8 cellular contexts compared by ENCODE assay signal in the genomic region with DNA sequence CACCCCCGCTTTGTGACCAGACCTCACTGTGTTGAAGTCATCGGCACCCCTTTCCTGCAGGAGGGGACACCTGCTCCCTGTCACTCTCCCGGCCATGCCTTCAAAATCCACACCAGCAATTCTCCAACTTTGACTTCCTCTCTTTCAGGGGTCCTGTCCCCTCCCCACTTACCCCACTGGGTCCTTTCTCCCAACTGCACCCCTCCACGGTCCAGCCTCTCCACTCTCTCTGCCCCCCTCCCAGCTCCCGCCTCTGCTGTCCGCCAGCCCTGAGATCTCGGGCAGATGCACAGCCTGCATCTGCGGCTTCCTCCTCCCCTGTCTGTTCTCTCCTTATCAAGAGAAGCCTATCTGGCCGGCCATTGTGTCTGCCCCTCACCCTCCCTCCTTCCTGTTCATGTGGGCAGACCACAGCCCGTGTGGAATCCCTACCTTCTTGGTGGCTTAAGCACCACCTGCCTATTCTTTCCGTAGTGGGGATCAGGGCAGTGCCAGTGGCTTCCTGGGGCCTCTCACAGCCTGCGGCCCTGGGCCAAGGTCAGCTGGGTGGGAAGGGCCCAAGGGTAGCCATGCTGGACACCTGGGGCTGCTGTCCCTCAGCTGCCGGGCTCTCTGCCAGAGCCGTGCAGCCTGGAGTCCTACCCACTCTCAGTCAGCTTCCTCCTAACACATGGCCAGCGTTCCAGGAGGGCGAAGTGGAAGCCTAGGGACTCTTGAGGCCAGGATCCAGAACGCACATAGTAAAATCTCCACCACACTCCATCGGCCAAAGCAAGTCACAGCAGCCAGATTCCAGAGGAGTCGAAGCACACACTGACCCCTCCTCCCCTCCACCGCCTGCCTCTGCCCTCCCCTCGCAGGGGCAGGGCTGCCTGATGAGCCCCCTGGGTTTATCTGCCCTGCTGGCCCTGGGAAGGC. TPM values are rescaled to one million over a fixed set of nuclear protein-coding genes. Genes with fewer than 3 reads are reported as not detected.
A peak's percentile ranks its signal among the peaks of the same experiment; 100 is the strongest.
DNase-seq lines count a peak whose midpoint lies in the region; ATAC-seq, FAIRE-seq and TF ChIP-seq lines count a peak whose summit lies in the region.

No MANE protein-coding gene starts in this region.

- H3K27ac ChIP-seq in psoas muscle: peak overlapping the region; percentile 64

- 6 to 8% (median 7%) methylated on average over 21 of the region's 21 CpGs for WGBS in psoas muscle, 3 donors

- TF ChIP-seq CTCF in GM13977 (IDR thresholded peaks at IDR 0.05; ENCODE audit: extremely low read depth, insufficient read depth, missing control alignments) (no peak), fibroblast of villous mesenchyme (IDR thresholded peaks at IDR 0.05; ENCODE audit: insufficient read depth, low read depth, low read length) (no peak), psoas muscle (IDR thresholded peaks at IDR 0.05) (no peak)

- H3K27me3 ChIP-seq in psoas muscle (ENCODE audit: insufficient read depth in 3 of 3, low read length in 2 of 3): peaks cover 0 to 3% (median 0%) of the 10 kb centered on the region in 3 donors

- TF ChIP-seq POLR2A in H54 (IDR thresholded peaks at IDR 0.05; ENCODE audit: low read depth, low read length): no peak

- DNase-seq in GM13977 (ENCODE audit: low spot score): peak; percentile 65
- peak; percentile 56 for DNase-seq in RCC 7860 (ENCODE audit: low spot score)
- peak; percentile 60 for DNase-seq in fibroblast of villous mesenchyme (ENCODE audit: low read depth)
- DNase-seq in psoas muscle: peak; percentile 48 to 67
- no peak for DNase-seq in H54 (ENCODE audit: insufficient read length, low spot score)
- DNase-seq in iPS-NIHi7 (ENCODE audit: extremely low spot score): no peak
- no peak for DNase-seq in activated CD4-positive, alpha-beta T cell treated with anti-CD3 and anti-CD28 coated beads for 48 hours

- H3K4me3 ChIP-seq in fibroblast of villous mesenchyme (ENCODE audit: low read depth, low read length) (no peak overlapping the region), psoas muscle (peak overlapping the region; percentile 37)

- H3K9me3 ChIP-seq in psoas muscle: no peaks in the 10 kb centered on the region

- peaks cover 11% of the 10 kb centered on the region for H3K4me1 ChIP-seq in psoas muscle

- peak; percentile 58 to 75 (median 66) for ATAC-seq in psoas muscle
- no peak for ATAC-seq in GM21390 (IDR thresholded peaks at IDR 0.05; ENCODE audit: unreplicated experiment)

- in situ Hi-C loops in GM13977 (cut with MboI; ENCODE audit: low pct_unique_long_range_greater_than_20kb, low sequenced_read_pairs, unreplicated experiment): no loop called here

- H3K36me3 ChIP-seq in psoas muscle (ENCODE audit: insufficient read depth in 1 of 2, low read depth in 1 of 2): no peaks in the 10 kb centered on the region

- FAIRE-seq in RCC 7860 (lab: Jason Lieb, UNC): peak; percentile 40
- FAIRE-seq in H54 (lab: Jason Lieb, UNC): no peak

- intact Hi-C loops in psoas muscle (cut with DNase I): no loop called here

RNA-seq across cellular contexts. Expression of a gene that starts 5.1 kb away (rescaled TPM):
- total RNA-seq in fibroblast of villous mesenchyme: 2.2 and 8.1 TPM in 2 replicates
- total RNA-seq in psoas muscle: 10 to 100 TPM in 3 of 4 donors, 1 to 10 TPM in 1; 7.2 to 21.8 (median 12.6) TPM
- polyA plus RNA-seq in psoas muscle: 10 to 100 TPM in 1 of 3 donors, 1 to 10 TPM in 2; 2.3 to 20.2 (median 5.4) TPM

RNA-seq across cellular contexts. Expression of a gene that starts 8.3 kb away (rescaled TPM):
- 132 and 137 TPM in 2 replicates for total RNA-seq in fibroblast of villous mesenchyme
- 10 to 100 TPM in 1 of 4 donors, 1 to 10 TPM in 3; 2.9 to 12.4 (median 8.1) TPM for total RNA-seq in psoas muscle
- 10 to 100 TPM; 13.3 to 22.1 (median 17.1) TPM for polyA plus RNA-seq in psoas muscle

RNA-seq across cellular contexts. Expression of a gene that starts 14.9 kb away (rescaled TPM):
- total RNA-seq in fibroblast of villous mesenchyme (77.0 and 95.9 TPM in 2 replicates), psoas muscle (1 to 10 TPM; 3.4 to 5.4 (median 4.6) TPM)
- polyA plus RNA-seq in psoas muscle: 1 to 10 TPM; 1.3 to 3.0 (median 1.4) TPM

RNA-seq across cellular contexts. Expression of a gene that starts 23.1 kb away (rescaled TPM):
- total RNA-seq in fibroblast of villous mesenchyme: under 0.01 and 0.43 TPM in 2 replicates
- total RNA-seq in psoas muscle: 100 to 1,000 TPM in 2 of 4 donors, 10 to 100 TPM in 2; 13.9 to 249 (median 109) TPM
- polyA plus RNA-seq in psoas muscle: 100 to 1,000 TPM in 1 of 3 donors, 10 to 100 TPM in 2; 38.1 to 239 (median 58.5) TPM

RNA-seq across cellular contexts. Expression of a gene that starts 38.8 kb away (rescaled TPM):
- total RNA-seq in fibroblast of villous mesenchyme: 1.7 and 1.9 TPM in 2 replicates
- total RNA-seq in psoas muscle: not detected
- polyA plus RNA-seq in psoas muscle: under 1 TPM in 1 of 3 donors, not detected in 2; 0.03 TPM

Comparison
In these comparisons a context has a peak if more than half of its experiments do, and no peak if none do; other contexts are left out.
1. DNase-seq: peak in GM13977 (single experiment), RCC 7860 (single experiment), fibroblast of villous mesenchyme (single experiment) and psoas muscle (2 of 2); none in H54 (single experiment), iPS-NIHi7 (single experiment) and activated CD4-positive, alpha-beta T cell treated with anti-CD3 and anti-CD28 coated beads for 48 hours (single experiment).
2. RNA of a gene that starts 14.9 kb away (total RNA-seq): 77.0 to 95.9 TPM in fibroblast of villous mesenchyme; 3.4 to 5.4 TPM in psoas muscle; every median in the first group is over 10 times any median in the second.